In the genomic region with DNA sequence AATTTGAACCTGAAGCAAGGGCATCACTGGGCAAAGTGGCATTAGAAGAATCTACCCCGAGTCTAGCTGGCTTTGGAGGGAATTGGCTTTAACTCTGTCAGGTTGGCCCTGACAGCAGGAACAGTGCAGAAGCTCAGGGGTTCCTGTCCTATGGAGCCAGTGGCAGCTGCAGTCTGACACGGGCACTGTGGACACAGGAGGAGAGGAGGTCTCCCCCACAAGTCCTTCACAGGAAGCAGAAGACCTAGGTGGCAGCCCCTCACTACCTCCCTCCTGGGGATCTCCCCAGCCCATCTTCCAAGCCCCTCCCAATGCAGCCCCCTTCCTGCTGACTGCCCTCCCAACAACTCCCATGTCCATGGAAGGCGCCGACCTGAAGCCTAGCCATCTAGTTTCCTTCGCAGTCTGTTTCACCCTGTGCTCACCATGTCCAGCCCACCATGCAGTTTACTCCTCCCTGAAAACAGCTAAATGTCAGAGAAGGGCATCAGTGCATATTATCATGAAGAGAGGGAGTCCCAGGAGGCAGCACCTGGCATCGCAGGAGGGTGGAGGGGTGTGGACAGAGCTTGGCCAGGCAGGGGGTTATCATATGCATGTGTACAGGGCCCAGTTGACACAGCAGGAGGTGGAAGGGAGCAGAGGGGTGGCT, we compare ENCODE assay signal across 18 cellular contexts. TPM values are rescaled to one million over a fixed set of nuclear protein-coding genes. Genes with fewer than 3 reads are reported as not detected.
A peak's percentile ranks its signal among the peaks of the same experiment; 100 is the strongest.
DNase-seq lines count a peak whose midpoint lies in the region; ATAC-seq and TF ChIP-seq lines count a peak whose summit lies in the region.
"Had no signal": no experiment of that assay in that cellular context is flagged by ENCODE, and none has a peak within 500 bp of the region (broad histone marks: within the 10 kb centered on the region; RNA-seq: fewer than 3 reads in every experiment).

No MANE protein-coding gene starts in this region.

- TF ChIP-seq POLR2A in esophagus muscularis mucosa (IDR thresholded peaks at IDR 0.05; ENCODE audit: low read depth) (no peak), esophagus squamous epithelium (IDR thresholded peaks at IDR 0.05) (no peak)

- H3K4me3 ChIP-seq in colonic mucosa (no peak overlapping the region), esophagus muscularis mucosa (no peak overlapping the region), esophagus squamous epithelium (no peak overlapping the region)
- H3K4me3 ChIP-seq: BLaER1, HAP-1 had no signal

- H3K27ac Mint-ChIP-seq in activated naive CD8-positive, alpha-beta T cell treated with anti-CD3 and anti-CD28 coated beads, Interleukin-2, amount 10 ng/mL, durations not matched to agents 7 days and 5 days, result peak overlapping the region; percentile 4
- no peak overlapping the region for H3K27ac Mint-ChIP-seq in activated naive CD8-positive, alpha-beta T cell treated with anti-CD3 and anti-CD28 coated beads, Interleukin-2, amount 50 U/mL, for 24 hours
- H3K27ac Mint-ChIP-seq in progenitor cell of endocrine pancreas, result peak overlapping the region; percentile 60
- no peak overlapping the region for H3K27ac Mint-ChIP-seq in activated T-cell treated with anti-CD3 and anti-CD28 coated beads, Interleukin-2, amount 50 U/mL, for 24 hours
- H3K27ac Mint-ChIP-seq: CD4-positive, alpha-beta memory T cell had no signal

- POLR2A ChIA-PET in activated naive CD8-positive, alpha-beta T cell treated with anti-CD3 and anti-CD28 coated beads, Interleukin-2, amount 10 ng/mL, durations not matched to agents 7 days and 5 days (lab: Charles Lee), result no interaction called here

- no peak for TF ChIP-seq CTCF in colonic mucosa (IDR thresholded peaks at IDR 0.05)
- no peak for TF ChIP-seq CTCF in progenitor cell of endocrine pancreas (IDR thresholded peaks at IDR 0.05; ENCODE audit: unreplicated experiment)
- no peak for TF ChIP-seq CTCF in esophagus muscularis mucosa (IDR thresholded peaks at IDR 0.05)
- TF ChIP-seq CTCF in esophagus squamous epithelium (IDR thresholded peaks at IDR 0.05), result no peak

- no peaks in the 10 kb centered on the region for H3K9me3 Mint-ChIP-seq in activated naive CD8-positive, alpha-beta T cell treated with anti-CD3 and anti-CD28 coated beads, Interleukin-2, amount 10 ng/mL, durations not matched to agents 7 days and 5 days
- no peaks in the 10 kb centered on the region for H3K9me3 Mint-ChIP-seq in activated naive CD8-positive, alpha-beta T cell treated with anti-CD3 and anti-CD28 coated beads, Interleukin-2, amount 50 U/mL, for 24 hours
- no peaks in the 10 kb centered on the region for H3K9me3 Mint-ChIP-seq in progenitor cell of endocrine pancreas (ENCODE audit: low read depth)
- H3K9me3 Mint-ChIP-seq in activated T-cell treated with anti-CD3 and anti-CD28 coated beads, Interleukin-2, amount 50 U/mL, for 24 hours, result no peaks in the 10 kb centered on the region
- H3K9me3 Mint-ChIP-seq: CD4-positive, alpha-beta memory T cell had no signal

- no peak for TF ChIP-seq EP300 in esophagus muscularis mucosa (IDR thresholded peaks at IDR 0.05)

- H3K4me3 Mint-ChIP-seq in activated naive CD8-positive, alpha-beta T cell treated with anti-CD3 and anti-CD28 coated beads, Interleukin-2, amount 10 ng/mL, durations not matched to agents 7 days and 5 days, result no peak overlapping the region
- no peak overlapping the region for H3K4me3 Mint-ChIP-seq in activated naive CD8-positive, alpha-beta T cell treated with anti-CD3 and anti-CD28 coated beads, Interleukin-2, amount 50 U/mL, for 24 hours
- no peak overlapping the region for H3K4me3 Mint-ChIP-seq in progenitor cell of endocrine pancreas (ENCODE audit: low read depth)
- no peak overlapping the region for H3K4me3 Mint-ChIP-seq in activated T-cell treated with anti-CD3 and anti-CD28 coated beads, Interleukin-2, amount 50 U/mL, for 24 hours
- H3K4me3 Mint-ChIP-seq: CD4-positive, alpha-beta memory T cell had no signal

- 84% methylated on average over 6 of the region's 6 CpGs for WGBS in esophagus muscularis mucosa
- WGBS in esophagus squamous epithelium, 2 donors, result 86 to 88% methylated on average over 5 of the region's 6 CpGs

- H3K9me3 ChIP-seq in colonic mucosa (no peaks in the 10 kb centered on the region), esophagus muscularis mucosa (no peaks in the 10 kb centered on the region), esophagus squamous epithelium (no peaks in the 10 kb centered on the region)
- H3K9me3 ChIP-seq: BLaER1, HAP-1 had no signal

- H3K27ac ChIP-seq in colonic mucosa (no peak overlapping the region), esophagus muscularis mucosa (replicated peaks in 1 of 4) (no peak overlapping the region), esophagus squamous epithelium (no peak overlapping the region)
- H3K27ac ChIP-seq: BLaER1 had no signal

- ATAC-seq in activated naive CD8-positive, alpha-beta T cell treated with anti-CD3 and anti-CD28 coated beads, Interleukin-2, amount 10 ng/mL, durations not matched to agents 7 days and 5 days (ENCODE audit: low read depth), result no peak
- ATAC-seq in activated naive CD8-positive, alpha-beta T cell treated with anti-CD3 and anti-CD28 coated beads, Interleukin-2, amount 50 U/mL, for 24 hours, result no peak
- ATAC-seq: Panc1 had no signal

- no peak for DNase-seq in activated naive CD8-positive, alpha-beta T cell treated with anti-CD3 and anti-CD28 coated beads, Interleukin-2, amount 10 ng/mL, durations not matched to agents 7 days and 5 days
- no peak for DNase-seq in activated naive CD8-positive, alpha-beta T cell treated with anti-CD3 and anti-CD28 coated beads, Interleukin-2, amount 50 U/mL, for 24 hours
- peak; percentile 10 for DNase-seq in colonic mucosa
- no peak for DNase-seq in progenitor cell of endocrine pancreas (ENCODE audit: low spot score, unreplicated experiment)
- no peak for DNase-seq in esophagus muscularis mucosa (ENCODE audit: extremely low spot score)
- DNase-seq in activated T-cell treated with anti-CD3 and anti-CD28 coated beads, Interleukin-2, amount 50 U/mL, for 24 hours, result no peak
- DNase-seq in esophagus squamous epithelium (lab: John Stamatoyannopoulos, UW), result no peak
- DNase-seq: CD4-positive, alpha-beta memory T cell; NCI-H1092; NCI-H1436; NCI-H2029; NCI-H2227 treated with DMSO at 0.1 percent for 48 hours; NCI-H510A had no signal

- intact Hi-C loops in colonic mucosa (cut with DNase I) (no loop called here), esophagus muscularis mucosa (cut with DNase I) (no loop called here), esophagus squamous epithelium (cut with DNase I) (no loop called here)

- H3K36me3 Mint-ChIP-seq in activated naive CD8-positive, alpha-beta T cell treated with anti-CD3 and anti-CD28 coated beads, Interleukin-2, amount 10 ng/mL, durations not matched to agents 7 days and 5 days, result no peaks in the 10 kb centered on the region
- no peaks in the 10 kb centered on the region for H3K36me3 Mint-ChIP-seq in activated naive CD8-positive, alpha-beta T cell treated with anti-CD3 and anti-CD28 coated beads, Interleukin-2, amount 50 U/mL, for 24 hours (ENCODE audit: low read depth)
- no peaks in the 10 kb centered on the region for H3K36me3 Mint-ChIP-seq in progenitor cell of endocrine pancreas (ENCODE audit: insufficient read depth)
- H3K36me3 Mint-ChIP-seq in activated T-cell treated with anti-CD3 and anti-CD28 coated beads, Interleukin-2, amount 50 U/mL, for 24 hours (ENCODE audit: low read depth), result no peaks in the 10 kb centered on the region
- H3K36me3 Mint-ChIP-seq: CD4-positive, alpha-beta memory T cell had no signal

- H3K4me1 ChIP-seq in colonic mucosa (no peaks in the 10 kb centered on the region), esophagus muscularis mucosa (no peaks in the 10 kb centered on the region), esophagus squamous epithelium (peaks cover 0 to 4% (median 0%) of the 10 kb centered on the region in 3 donors)
- H3K4me1 ChIP-seq: HAP-1 had no signal

- H3K27me3 ChIP-seq in colonic mucosa, result no peaks in the 10 kb centered on the region
- H3K27me3 ChIP-seq in esophagus muscularis mucosa, result peaks cover 0 to 10% (median 0%) of the 10 kb centered on the region in 4 donors
- peaks cover 0 to 3% (median 0%) of the 10 kb centered on the region in 4 donors for H3K27me3 ChIP-seq in esophagus squamous epithelium
- H3K27me3 ChIP-seq: BLaER1 had no signal

- H3K27me3 Mint-ChIP-seq in activated naive CD8-positive, alpha-beta T cell treated with anti-CD3 and anti-CD28 coated beads, Interleukin-2, amount 10 ng/mL, durations not matched to agents 7 days and 5 days, result no peaks in the 10 kb centered on the region
- H3K27me3 Mint-ChIP-seq in activated naive CD8-positive, alpha-beta T cell treated with anti-CD3 and anti-CD28 coated beads, Interleukin-2, amount 50 U/mL, for 24 hours, result no peaks in the 10 kb centered on the region
- peaks cover 34% of the 10 kb centered on the region for H3K27me3 Mint-ChIP-seq in progenitor cell of endocrine pancreas
- H3K27me3 Mint-ChIP-seq in activated T-cell treated with anti-CD3 and anti-CD28 coated beads, Interleukin-2, amount 50 U/mL, for 24 hours, result no peaks in the 10 kb centered on the region
- H3K27me3 Mint-ChIP-seq: CD4-positive, alpha-beta memory T cell had no signal

- H3K9ac ChIP-seq in colonic mucosa (ENCODE audit: low read depth in 2 of 2, low read length in 2 of 2), result no peak overlapping the region
- H3K9ac ChIP-seq: BLaER1 had no signal

- H3K36me3 ChIP-seq in colonic mucosa, result no peaks in the 10 kb centered on the region
- H3K36me3 ChIP-seq in esophagus muscularis mucosa, result no peaks in the 10 kb centered on the region
- H3K36me3 ChIP-seq in esophagus squamous epithelium, result no peaks in the 10 kb centered on the region
- H3K36me3 ChIP-seq: BLaER1, HAP-1 had no signal

- peaks cover 44% of the 10 kb centered on the region for H3K4me1 Mint-ChIP-seq in activated naive CD8-positive, alpha-beta T cell treated with anti-CD3 and anti-CD28 coated beads, Interleukin-2, amount 10 ng/mL, durations not matched to agents 7 days and 5 days
- H3K4me1 Mint-ChIP-seq in activated naive CD8-positive, alpha-beta T cell treated with anti-CD3 and anti-CD28 coated beads, Interleukin-2, amount 50 U/mL, for 24 hours, result peaks cover 44% of the 10 kb centered on the region
- no peaks in the 10 kb centered on the region for H3K4me1 Mint-ChIP-seq in progenitor cell of endocrine pancreas (ENCODE audit: low read depth)
- peaks cover 39% of the 10 kb centered on the region for H3K4me1 Mint-ChIP-seq in activated T-cell treated with anti-CD3 and anti-CD28 coated beads, Interleukin-2, amount 50 U/mL, for 24 hours (ENCODE audit: low read depth)

RNA-seq across cellular contexts. Expression of a gene that starts 17.9 kb away (rescaled TPM):
- total RNA-seq in activated naive CD8-positive, alpha-beta T cell treated with anti-CD3 and anti-CD28 coated beads, Interleukin-2, amount 10 ng/mL, durations not matched to agents 7 days and 5 days, result under 1 TPM; 0.11 TPM
- total RNA-seq in colonic mucosa (under 1 TPM; 0.10 to 0.37 TPM), progenitor cell of endocrine pancreas (not detected in 2 replicates), esophagus muscularis mucosa (10 to 100 TPM in 3 of 4 donors, 1 to 10 TPM in 1; 5.6 to 33.3 (median 29.5) TPM), esophagus squamous epithelium (10 to 100 TPM in 1 of 4 donors, under 1 TPM in 3; 0.29 to 12.6 (median 0.57) TPM)
- total RNA-seq: G401, LHCN-M2 had no signal

RNA-seq across cellular contexts. Expression of a gene that starts 40.1 kb away (rescaled TPM):
- not detected for total RNA-seq in activated naive CD8-positive, alpha-beta T cell treated with anti-CD3 and anti-CD28 coated beads, Interleukin-2, amount 10 ng/mL, durations not matched to agents 7 days and 5 days
- not detected for total RNA-seq in colonic mucosa
- total RNA-seq in progenitor cell of endocrine pancreas, result not detected in 2 replicates
- not detected for total RNA-seq in esophagus muscularis mucosa
- not detected for total RNA-seq in esophagus squamous epithelium
- total RNA-seq: CD4-positive, alpha-beta memory T cell; G401; LHCN-M2 had no signal

Comparison
In these comparisons a context has a peak if more than half of its experiments do, and no peak if none do; other contexts are left out.
1. H3K27ac Mint-ChIP-seq: peak in activated naive CD8-positive, alpha-beta T cell treated with anti-CD3 and anti-CD28 coated beads, Interleukin-2, amount 10 ng/mL, durations not matched to agents 7 days and 5 days (single experiment) and progenitor cell of endocrine pancreas (single experiment); none in activated naive CD8-positive, alpha-beta T cell treated with anti-CD3 and anti-CD28 coated beads, Interleukin-2, amount 50 U/mL, for 24 hours (single experiment) and activated T-cell treated with anti-CD3 and anti-CD28 coated beads, Interleukin-2, amount 50 U/mL, for 24 hours (single experiment).